ENCODE assay signal across 1 cellular context in genomic region chr13:46053162-46054012, GRCh38.
TF ChIP-seq lines count a peak whose summit lies in the region.

No MANE protein-coding gene starts in this region.

TF ChIP-seq in A549, 52 proteins besides CTCF, POLR2A, EP300 and RAD21 (continued from another document):
- TF ChIP-seq PBX3 (IDR thresholded peaks at IDR 0.05) = no peak
- TF ChIP-seq HEYL (CRISPR knock-in tag; IDR thresholded peaks at IDR 0.05) = no peak
- no peak for TF ChIP-seq HOXB13 (CRISPR knock-in tag; IDR thresholded peaks at IDR 0.05; ENCODE audit: low read depth)
- TF ChIP-seq TFCP2L1 (CRISPR knock-in tag; IDR thresholded peaks at IDR 0.05) = no peak
- no peak for TF ChIP-seq FOXS1 (CRISPR knock-in tag; IDR thresholded peaks at IDR 0.05)
- no peak for TF ChIP-seq HMGXB4 (CRISPR knock-in tag; IDR thresholded peaks at IDR 0.05; ENCODE audit: borderline replicate concordance)
- TF ChIP-seq SREBF2 (IDR thresholded peaks at IDR 0.05) = no peak
- no peak for TF ChIP-seq EHMT2 (IDR thresholded peaks at IDR 0.05; ENCODE audit: low read depth)
